ENCODE assay signal across 23 cellular contexts in the genomic region with DNA sequence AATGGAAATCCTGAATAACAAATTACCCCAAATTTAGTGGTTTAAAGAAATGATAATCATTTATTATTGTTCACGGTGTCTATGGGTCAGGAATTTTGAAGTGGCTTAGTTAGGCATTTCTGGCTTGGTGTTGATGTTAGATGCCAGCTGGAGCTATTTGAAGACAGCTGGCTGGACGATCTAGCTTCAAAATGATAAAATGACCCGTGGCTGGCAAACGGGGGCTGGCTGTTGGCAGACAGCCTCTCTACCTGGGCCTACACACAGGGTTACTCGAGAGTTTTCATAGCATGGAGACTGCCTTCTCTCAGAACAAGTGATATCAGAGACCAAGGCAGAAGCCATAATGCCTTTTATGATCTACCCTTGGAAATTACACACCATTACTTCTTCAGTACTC.
"Had no signal": no experiment of that assay in that cellular context is flagged by ENCODE, and none has a peak within 500 bp of the region (broad histone marks: within the 10 kb centered on the region; RNA-seq: fewer than 3 reads in every experiment).

No MANE protein-coding gene starts in this region.

- H3K4me1 ChIP-seq: left lung, lower lobe of right lung, right lobe of liver, suprapubic skin, transverse colon, upper lobe of right lung, uterus had no signal

- H3K27me3 Mint-ChIP-seq: naive thymus-derived CD8-positive, alpha-beta T cell; stimulated activated naive CD8-positive, alpha-beta T cell treated with anti-CD3 and anti-CD28 coated beads, Interleukin-15, amount 100 ng/mL, for 72 hours had no signal

- H3K4me1 Mint-ChIP-seq: naive thymus-derived CD8-positive, alpha-beta T cell; nephron progenitor cell; stimulated activated naive CD8-positive, alpha-beta T cell treated with anti-CD3 and anti-CD28 coated beads, Interleukin-15, amount 100 ng/mL, for 72 hours had no signal

- H3K4me3 ChIP-seq: dorsolateral prefrontal cortex, hepatocyte, left lung, lower lobe of right lung, mucosa of descending colon, psoas muscle, right lobe of liver, smooth muscle cell, suprapubic skin, transverse colon, upper lobe of right lung, uterus had no signal

- H3K4me2 ChIP-seq: hepatocyte, smooth muscle cell had no signal

- H3K4me3 Mint-ChIP-seq: naive thymus-derived CD8-positive, alpha-beta T cell; nephron progenitor cell; stimulated activated naive CD8-positive, alpha-beta T cell treated with anti-CD3 and anti-CD28 coated beads, Interleukin-15, amount 100 ng/mL, for 72 hours had no signal

- H3K27ac Mint-ChIP-seq: naive thymus-derived CD8-positive, alpha-beta T cell; nephron progenitor cell; stimulated activated naive CD8-positive, alpha-beta T cell treated with anti-CD3 and anti-CD28 coated beads, Interleukin-15, amount 100 ng/mL, for 72 hours had no signal

- H3K9me3 ChIP-seq: mucosa of descending colon, psoas muscle, right lobe of liver, suprapubic skin, transverse colon, upper lobe of right lung, uterus had no signal

- DNase-seq: dorsolateral prefrontal cortex; effector CD4-positive, alpha-beta T cell; kidney; left lung; lower lobe of right lung; mucosa of descending colon; naive thymus-derived CD8-positive, alpha-beta T cell; nephron progenitor cell; nucleus accumbens; psoas muscle; right lobe of liver; stimulated activated CD4-positive, alpha-beta T cell treated with anti-CD3 and anti-CD28 coated beads, Interleukin-12 subunit alpha, Interleukin-12 subunit beta, amount 100 ng/mL, for 4 hours; stimulated activated CD4-positive, alpha-beta T cell treated with anti-CD3 and anti-CD28 coated beads, Interleukin-1b, Interleukin-23, amount 100 ng/mL, for 48 hours; stimulated activated CD4-positive, alpha-beta T cell treated with anti-CD3 and anti-CD28 coated beads, Interleukin-4, amount 100 ng/mL, for 1 hour; stimulated activated CD8-positive, alpha-beta memory T cell treated with anti-CD3 and anti-CD28 coated beads, Interleukin-4, amount 100 ng/mL, for 48 hours; stimulated activated naive CD4-positive, alpha-beta T cell; stimulated activated naive CD8-positive, alpha-beta T cell treated with anti-CD3 and anti-CD28 coated beads, Interleukin-15, amount 100 ng/mL, for 72 hours; transverse colon; upper lobe of right lung; uterus had no signal

- H3K36me3 ChIP-seq: left lung, lower lobe of right lung, right lobe of liver, suprapubic skin, transverse colon, upper lobe of right lung, uterus had no signal

- H2AFZ ChIP-seq: hepatocyte had no signal

- ATAC-seq: left lung; lower lobe of right lung; mucosa of descending colon; naive thymus-derived CD8-positive, alpha-beta T cell; right lobe of liver; stimulated activated naive CD8-positive, alpha-beta T cell treated with anti-CD3 and anti-CD28 coated beads, Interleukin-15, amount 100 ng/mL, for 72 hours; upper lobe of right lung had no signal

- H3K27me3 ChIP-seq: dorsolateral prefrontal cortex, hepatocyte, left lung, right lobe of liver, suprapubic skin, transverse colon, upper lobe of right lung, uterus had no signal

- H3K27ac ChIP-seq: dorsolateral prefrontal cortex, hepatocyte, left lung, lower lobe of right lung, psoas muscle, right lobe of liver, suprapubic skin, transverse colon, upper lobe of right lung, uterus had no signal
